23 cellular contexts compared by ENCODE assay signal in genomic region chr7:7810826-7811225, GRCh38.
"Had no signal": no experiment of that assay in that cellular context is flagged by ENCODE, and none has a peak within 500 bp of the region (broad histone marks: within the 10 kb centered on the region; RNA-seq: fewer than 3 reads in every experiment).

No MANE protein-coding gene starts in this region.

- ATAC-seq: activated CD4-positive, alpha-beta T cell treated with anti-CD3 and anti-CD28 coated beads for 36 hours; activated naive CD4-positive, alpha-beta T cell treated with anti-CD3 and anti-CD28 coated beads, Interleukin-2, amount 50 U/mL, for 72 hours; activated T-cell treated with anti-CD3 and anti-CD28 coated beads, Interleukin-2, amount 50 U/mL, for 72 hours; gastroesophageal sphincter; heart right ventricle had no signal

- FAIRE-seq: endothelial cell of umbilical vein had no signal

- DNase-seq: activated CD4-positive, alpha-beta memory T cell treated with anti-CD3 and anti-CD28 coated beads, Interleukin-2, amount 10 ng/mL, durations not matched to agents 7 days and 5 days; activated CD4-positive, alpha-beta T cell treated with anti-CD3 and anti-CD28 coated beads for 36 hours; activated CD4-positive, alpha-beta T cell treated with anti-CD3 and anti-CD28 coated beads, Interleukin-2, amount 10 ng/mL, durations not matched to agents 24 days and 14 days; activated CD4-positive, CD25-positive, alpha-beta regulatory T cell; activated CD4-positive, CD25-positive, alpha-beta regulatory T cell treated with anti-CD3 and anti-CD28 coated beads, Interleukin-2, amount 50 U/mL, for 72 hours; activated CD8-positive, alpha-beta memory T cell treated with anti-CD3 and anti-CD28 coated beads, Interleukin-2, amount 50 U/mL, for 48 hours; activated gamma-delta T cell; activated naive CD4-positive, alpha-beta T cell; activated naive CD4-positive, alpha-beta T cell treated with anti-CD3 and anti-CD28 coated beads, Interleukin-2, amount 10 ng/mL, durations not matched to agents 7 days and 5 days; activated naive CD8-positive, alpha-beta T cell treated with anti-CD3 and anti-CD28 coated beads, Interleukin-2, amount 10 ng/mL, durations not matched to agents 7 days and 5 days; activated T-cell treated with anti-CD3 and anti-CD28 coated beads for 4 hours; activated T-cell treated with anti-CD3 and anti-CD28 coated beads, Interleukin-2, amount 50 U/mL, for 24 hours; activated T-cell treated with anti-CD3 and anti-CD28 coated beads, Interleukin-2, amount 50 U/mL, for 72 hours; central memory CD4-positive, alpha-beta T cell; cerebellar nuclear complex; colonic mucosa; effector CD8-positive, alpha-beta T cell; esophagus squamous epithelium; foreskin melanocyte; heart right ventricle had no signal
